ENCODE assay signal across 8 cellular contexts in the genomic region with DNA sequence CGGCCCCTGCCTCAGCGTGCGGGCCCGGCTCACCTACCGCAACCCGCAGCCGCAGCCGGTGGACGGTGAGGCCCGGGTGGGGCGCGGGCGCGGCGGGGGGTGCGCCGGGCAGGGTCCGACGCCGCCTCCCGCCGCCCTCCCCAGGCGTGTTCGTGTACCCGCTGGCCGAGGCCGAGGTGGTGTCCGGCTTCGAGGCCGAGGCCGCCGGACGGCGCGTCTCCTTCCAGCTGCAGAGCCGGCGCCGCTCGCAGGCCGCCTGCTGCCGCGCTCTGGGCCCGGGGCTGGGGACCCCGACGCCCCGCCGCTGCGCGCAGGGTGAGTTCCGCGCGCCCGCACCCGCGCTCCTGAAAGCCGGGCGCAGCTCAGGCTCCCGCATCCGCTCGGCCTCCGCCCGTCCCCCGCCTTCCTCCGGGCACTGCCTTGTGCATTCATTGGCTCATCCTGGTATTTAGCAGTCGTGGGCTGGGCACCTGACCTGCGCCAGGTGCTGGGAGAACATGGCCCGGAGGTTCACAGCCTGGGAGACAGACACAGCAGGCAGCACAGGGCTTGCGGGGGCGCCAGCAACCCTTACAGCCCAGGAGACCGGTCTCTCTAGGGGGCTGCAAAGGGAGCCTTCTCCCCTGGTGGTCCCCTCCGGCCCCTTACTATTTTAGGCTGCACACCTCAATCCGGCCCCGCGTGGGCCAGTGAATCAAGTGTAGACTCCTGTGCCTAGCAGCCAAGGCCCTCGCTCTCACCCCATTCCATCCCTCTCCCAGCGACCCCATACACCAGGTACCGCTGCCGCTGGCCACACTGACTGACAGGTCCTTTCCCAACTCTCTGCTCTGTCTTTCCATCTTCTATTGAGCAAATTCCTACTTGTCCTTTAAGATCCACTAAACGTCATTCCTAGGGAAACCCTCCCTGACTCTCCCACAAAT. TPM values are rescaled to one million over a fixed set of nuclear protein-coding genes. Genes with fewer than 3 reads are reported as not detected.
DNase-seq lines count a peak whose midpoint lies in the region; ATAC-seq and TF ChIP-seq lines count a peak whose summit lies in the region.

No MANE protein-coding gene starts in this region.

- peaks cover 0 to 28% of the 10 kb centered on the region in 2 experiments; a peak in 2 of 4 replicates for H3K4me1 ChIP-seq in SK-N-SH (ENCODE audit: control insufficient read depth in 1 of 2, insufficient read depth in 2 of 2, low read depth in 1 of 2, low read length in 1 of 2)

- DNase-seq in SK-N-SH = peak; percentile 63
- peak; percentile 90 for DNase-seq in NCI-H774 (lab: John Stamatoyannopoulos, UW)
- DNase-seq in head of caudate nucleus = peak in 32 of 42 donors; percentile 8 to 80 (median 48)
- no peak for DNase-seq in stimulated activated effector memory CD8-positive, alpha-beta T cell treated with anti-CD3 and anti-CD28 coated beads, Interleukin-12 subunit alpha, Interleukin-12 subunit beta, amount 100 ng/mL, for 72 hours (ENCODE audit: low spot score in 2 of 2)
- DNase-seq in NOMO-1 treated with dmso at 0.1 percent for 144 hours (lab: John Stamatoyannopoulos, UW; ENCODE audit: unreplicated experiment) = no peak

- CTCF ChIA-PET in SK-N-SH (lab: Yijun Ruan, JAX) = interaction anchor here (0.8 to 5.9 kb wide), 11 partner anchors 11 to 335 kb away, joined by 3 to 61 read pairs (median 8); a partner anchor contains a TSS

- TF ChIP-seq RAD21 in SK-N-SH (IDR thresholded peaks at IDR 0.05; ENCODE audit: low read length) = no peak

- peak overlapping the region in 1 of 2 experiments; percentile 50; a peak in 2 of 4 replicates for H3K4me3 ChIP-seq in SK-N-SH (ENCODE audit: low read depth in 2 of 2, low read length in 1 of 2)

- no peaks in the 10 kb centered on the region for H4K20me1 ChIP-seq in SK-N-SH (ENCODE audit: insufficient read depth)

- WGBS in SK-N-SH (ENCODE audit: low lambda C conversion rate) = 84% methylated on average over 8 of the region's 79 CpGs

- intact Hi-C loops in head of caudate nucleus (cut with DNase I) = no loop called here

- H3K9me3 Mint-ChIP-seq in stimulated activated effector memory CD8-positive, alpha-beta T cell treated with anti-CD3 and anti-CD28 coated beads, Interleukin-12 subunit alpha, Interleukin-12 subunit beta, amount 100 ng/mL, for 72 hours = no peaks in the 10 kb centered on the region

- no peak overlapping the region for H3K9ac ChIP-seq in SK-N-SH

- H3K4me1 Mint-ChIP-seq in stimulated activated effector memory CD8-positive, alpha-beta T cell treated with anti-CD3 and anti-CD28 coated beads, Interleukin-12 subunit alpha, Interleukin-12 subunit beta, amount 100 ng/mL, for 72 hours = peaks cover 15% of the 10 kb centered on the region

- H3K27ac Mint-ChIP-seq in stimulated activated effector memory CD8-positive, alpha-beta T cell treated with anti-CD3 and anti-CD28 coated beads, Interleukin-12 subunit alpha, Interleukin-12 subunit beta, amount 100 ng/mL, for 72 hours = no peak overlapping the region

- H3F3A ChIP-seq in SK-N-SH (replicated peaks; ENCODE audit: insufficient read depth) = no peaks in the 10 kb centered on the region

- POLR2A ChIA-PET in SK-N-SH (lab: Yijun Ruan, JAX) = interaction anchor here (0.6 to 1.0 kb wide), 2 partner anchors 43 to 347 kb away, joined by 3 read pairs; no protein-coding TSS in a partner anchor

- no peaks in the 10 kb centered on the region for H3K36me3 Mint-ChIP-seq in stimulated activated effector memory CD8-positive, alpha-beta T cell treated with anti-CD3 and anti-CD28 coated beads, Interleukin-12 subunit alpha, Interleukin-12 subunit beta, amount 100 ng/mL, for 72 hours

- ATAC-seq in SK-N-SH treated with all-trans-retinoic acid at 6 μM for 48 hours (no peak), HG02884 (IDR thresholded peaks at IDR 0.05; ENCODE audit: unreplicated experiment) (no peak), GM21526 (IDR thresholded peaks at IDR 0.05; ENCODE audit: low FRiP score, unreplicated experiment) (no peak)
- no peak for ATAC-seq in stimulated activated effector memory CD8-positive, alpha-beta T cell treated with anti-CD3 and anti-CD28 coated beads, Interleukin-12 subunit alpha, Interleukin-12 subunit beta, amount 100 ng/mL, for 72 hours

- H3K4me3 Mint-ChIP-seq in stimulated activated effector memory CD8-positive, alpha-beta T cell treated with anti-CD3 and anti-CD28 coated beads, Interleukin-12 subunit alpha, Interleukin-12 subunit beta, amount 100 ng/mL, for 72 hours = peak overlapping the region; percentile 55

- H3K27ac ChIP-seq in SK-N-SH (ENCODE audit: low read depth in 2 of 2, low read length in 1 of 2) = no peak overlapping the region

- peaks cover 27% of the 10 kb centered on the region for H3K27me3 ChIP-seq in SK-N-SH (ENCODE audit: insufficient read depth)

- TF ChIP-seq EP300 in SK-N-SH (IDR thresholded peaks at IDR 0.05; ENCODE audit: borderline replicate concordance in 1 of 2, low read depth in 1 of 2, low read length in 1 of 2) = no peak

- H3K4me2 ChIP-seq in SK-N-SH = no peak overlapping the region

- no peaks in the 10 kb centered on the region for H3K79me2 ChIP-seq in SK-N-SH (ENCODE audit: insufficient read depth)

- H3K9me2 ChIP-seq in SK-N-SH = no peaks in the 10 kb centered on the region

- H3K9me3 ChIP-seq in SK-N-SH = no peaks in the 10 kb centered on the region

- H2AFZ ChIP-seq in SK-N-SH (ENCODE audit: low read depth) = no peak overlapping the region

- TF ChIP-seq CTCF in SK-N-SH (IDR thresholded peaks at IDR 0.05) = no peak

- no peaks in the 10 kb centered on the region for H3K36me3 ChIP-seq in SK-N-SH (replicated peaks in 1 of 2; ENCODE audit: control insufficient read depth in 1 of 2, insufficient read depth in 2 of 2, low read length in 1 of 2)

TF ChIP-seq in SK-N-SH, 30 proteins besides CTCF, POLR2A, EP300 and RAD21 (continues in another document):
- TF ChIP-seq, protein P1, sequence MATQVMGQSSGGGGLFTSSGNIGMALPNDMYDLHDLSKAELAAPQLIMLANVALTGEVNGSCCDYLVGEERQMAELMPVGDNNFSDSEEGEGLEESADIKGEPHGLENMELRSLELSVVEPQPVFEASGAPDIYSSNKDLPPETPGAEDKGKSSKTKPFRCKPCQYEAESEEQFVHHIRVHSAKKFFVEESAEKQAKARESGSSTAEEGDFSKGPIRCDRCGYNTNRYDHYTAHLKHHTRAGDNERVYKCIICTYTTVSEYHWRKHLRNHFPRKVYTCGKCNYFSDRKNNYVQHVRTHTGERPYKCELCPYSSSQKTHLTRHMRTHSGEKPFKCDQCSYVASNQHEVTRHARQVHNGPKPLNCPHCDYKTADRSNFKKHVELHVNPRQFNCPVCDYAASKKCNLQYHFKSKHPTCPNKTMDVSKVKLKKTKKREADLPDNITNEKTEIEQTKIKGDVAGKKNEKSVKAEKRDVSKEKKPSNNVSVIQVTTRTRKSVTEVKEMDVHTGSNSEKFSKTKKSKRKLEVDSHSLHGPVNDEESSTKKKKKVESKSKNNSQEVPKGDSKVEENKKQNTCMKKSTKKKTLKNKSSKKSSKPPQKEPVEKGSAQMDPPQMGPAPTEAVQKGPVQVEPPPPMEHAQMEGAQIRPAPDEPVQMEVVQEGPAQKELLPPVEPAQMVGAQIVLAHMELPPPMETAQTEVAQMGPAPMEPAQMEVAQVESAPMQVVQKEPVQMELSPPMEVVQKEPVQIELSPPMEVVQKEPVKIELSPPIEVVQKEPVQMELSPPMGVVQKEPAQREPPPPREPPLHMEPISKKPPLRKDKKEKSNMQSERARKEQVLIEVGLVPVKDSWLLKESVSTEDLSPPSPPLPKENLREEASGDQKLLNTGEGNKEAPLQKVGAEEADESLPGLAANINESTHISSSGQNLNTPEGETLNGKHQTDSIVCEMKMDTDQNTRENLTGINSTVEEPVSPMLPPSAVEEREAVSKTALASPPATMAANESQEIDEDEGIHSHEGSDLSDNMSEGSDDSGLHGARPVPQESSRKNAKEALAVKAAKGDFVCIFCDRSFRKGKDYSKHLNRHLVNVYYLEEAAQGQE (IDR thresholded peaks at IDR 0.05; ENCODE audit: low read depth, low read length) = no peak

TF ChIP-seq in SK-N-SH treated with all-trans-retinoic acid at 6 μM for 48 hours, 23 proteins besides CTCF, POLR2A, EP300 and RAD21:
- no peak for TF ChIP-seq TCF4 (CRISPR knock-in tag; IDR thresholded peaks at IDR 0.05; ENCODE audit: borderline replicate concordance)

RNA-seq across cellular contexts. Expression of a gene that starts 1.5 kb away (rescaled TPM):
- polyA plus RNA-seq in SK-N-SH (2012; rRNA removed) = 0.08 and 0.19 TPM in 2 replicates
- 0.05 and 0.20 TPM in 2 replicates for polyA plus RNA-seq in SK-N-SH (2012; cell fraction: cytosol; rRNA removed)
- polyA plus RNA-seq in SK-N-SH (2012; cell fraction: nucleus; rRNA removed) = 0.98 and 1.8 TPM in 2 replicates

RNA-seq across cellular contexts. Expression of a gene that starts 17.9 kb away (rescaled TPM):
- polyA plus RNA-seq in SK-N-SH (2012; rRNA removed) = 66.0 and 71.4 TPM in 2 replicates
- 31.2 and 49.1 TPM in 2 replicates for polyA plus RNA-seq in SK-N-SH (2012; cell fraction: cytosol; rRNA removed)
- polyA plus RNA-seq in SK-N-SH (2012; cell fraction: nucleus; rRNA removed) = 92.0 and 100 TPM in 2 replicates

RNA-seq across cellular contexts. Expression of a gene that starts 18.6 kb away (rescaled TPM):
- 7.2 and 9.3 TPM in 2 replicates for polyA plus RNA-seq in SK-N-SH (2012; rRNA removed)
- polyA plus RNA-seq in SK-N-SH (2012; cell fraction: cytosol; rRNA removed) = 6.1 and 7.2 TPM in 2 replicates
- polyA plus RNA-seq in SK-N-SH (2012; cell fraction: nucleus; rRNA removed) = 3.6 and 4.6 TPM in 2 replicates

RNA-seq across cellular contexts. Expression of a gene that starts 30.5 kb away (rescaled TPM):
- 0.89 and 2.2 TPM in 2 replicates for polyA plus RNA-seq in SK-N-SH (2012; rRNA removed)
- 1.7 and 2.4 TPM in 2 replicates for polyA plus RNA-seq in SK-N-SH (2012; cell fraction: cytosol; rRNA removed)
- polyA plus RNA-seq in SK-N-SH (2012; cell fraction: nucleus; rRNA removed) = 1.2 and 1.8 TPM in 2 replicates

RNA-seq across cellular contexts. Expression of a gene that starts 44.9 kb away (rescaled TPM):
- 55.6 and 59.2 TPM in 2 replicates for polyA plus RNA-seq in SK-N-SH (2012; rRNA removed)
- polyA plus RNA-seq in SK-N-SH (2012; cell fraction: cytosol; rRNA removed) = 23.3 and 30.6 TPM in 2 replicates
- polyA plus RNA-seq in SK-N-SH (2012; cell fraction: nucleus; rRNA removed) = 148 and 153 TPM in 2 replicates

Comparison
In these comparisons a context has a peak if more than half of its experiments do, and no peak if none do; other contexts are left out.
1. DNase-seq: peak in SK-N-SH (single experiment), NCI-H774 (single experiment) and head of caudate nucleus (32 of 42); none in stimulated activated effector memory CD8-positive, alpha-beta T cell treated with anti-CD3 and anti-CD28 coated beads, Interleukin-12 subunit alpha, Interleukin-12 subunit beta, amount 100 ng/mL, for 72 hours (0 of 2) and NOMO-1 treated with dmso at 0.1 percent for 144 hours (single experiment).